Comparison of ENCODE assay signal across 8 cellular contexts in genomic region chrX:143664302-143664701, GRCh38. TPM values are rescaled to one million over a fixed set of nuclear protein-coding genes. Genes with fewer than 3 reads are reported as not detected.
A peak's percentile ranks its signal among the peaks of the same experiment; 100 is the strongest.
DNase-seq lines count a peak whose midpoint lies in the region; ATAC-seq, FAIRE-seq and TF ChIP-seq lines count a peak whose summit lies in the region.

No MANE protein-coding gene starts in this region.

- H3K27ac Mint-ChIP-seq in activated CD4-positive, alpha-beta T cell treated with anti-CD3 and anti-CD28 coated beads, Interleukin-2, amount 10 ng/mL, durations not matched to agents 7 days and 5 days = no peak overlapping the region

- H3K36me3 Mint-ChIP-seq in activated CD4-positive, alpha-beta T cell treated with anti-CD3 and anti-CD28 coated beads, Interleukin-2, amount 10 ng/mL, durations not matched to agents 7 days and 5 days (ENCODE audit: low read depth) = no peaks in the 10 kb centered on the region

- TF ChIP-seq CTCF in 22Rv1 (IDR thresholded peaks at IDR 0.05) (peak; percentile 65), fibroblast of villous mesenchyme (IDR thresholded peaks at IDR 0.05; ENCODE audit: insufficient read depth, low read depth, low read length) (peak; percentile 46)

- H3K9me3 Mint-ChIP-seq in activated CD4-positive, alpha-beta T cell treated with anti-CD3 and anti-CD28 coated beads, Interleukin-2, amount 10 ng/mL, durations not matched to agents 7 days and 5 days = no peaks in the 10 kb centered on the region

- no peaks in the 10 kb centered on the region for H3K4me1 Mint-ChIP-seq in activated CD4-positive, alpha-beta T cell treated with anti-CD3 and anti-CD28 coated beads, Interleukin-2, amount 10 ng/mL, durations not matched to agents 7 days and 5 days

- H3K27me3 Mint-ChIP-seq in activated CD4-positive, alpha-beta T cell treated with anti-CD3 and anti-CD28 coated beads, Interleukin-2, amount 10 ng/mL, durations not matched to agents 7 days and 5 days = no peaks in the 10 kb centered on the region

- POLR2A ChIA-PET in activated CD4-positive, alpha-beta T cell treated with anti-CD3 and anti-CD28 coated beads, Interleukin-2, amount 10 ng/mL, durations not matched to agents 7 days and 5 days (lab: Charles Lee) = no interaction called here

- no peak overlapping the region for H3K4me3 ChIP-seq in fibroblast of villous mesenchyme (ENCODE audit: low read depth, low read length)

- CTCF ChIA-PET in activated CD4-positive, alpha-beta T cell treated with anti-CD3 and anti-CD28 coated beads, Interleukin-2, amount 10 ng/mL, durations not matched to agents 7 days and 5 days (lab: Charles Lee) = no interaction called here

- H3K4me3 Mint-ChIP-seq in activated CD4-positive, alpha-beta T cell treated with anti-CD3 and anti-CD28 coated beads, Interleukin-2, amount 10 ng/mL, durations not matched to agents 7 days and 5 days = no peak overlapping the region

- no peak overlapping the region for H3K27ac ChIP-seq in 22Rv1

- ATAC-seq in GM19328 (IDR thresholded peaks at IDR 0.05; ENCODE audit: unreplicated experiment) = no peak

- FAIRE-seq in GM12892 (lab: Jason Lieb, UNC) = peak; percentile 50

- no peak for TF ChIP-seq POLR2A in GM12892 (IDR thresholded peaks at IDR 0.05; ENCODE audit: low read depth, low read length)

- DNase-seq in GM12892 (ENCODE audit: insufficient read length) = no peak
- peak; percentile 51 for DNase-seq in OCI-M1 (lab: John Stamatoyannopoulos, UW)
- peak; percentile 5 for DNase-seq in fibroblast of villous mesenchyme (ENCODE audit: low read depth)
- DNase-seq in activated CD4-positive, alpha-beta T cell treated with anti-CD3 and anti-CD28 coated beads, Interleukin-2, amount 10 ng/mL, durations not matched to agents 7 days and 5 days = no peak
- DNase-seq in NCI-H510A (lab: John Stamatoyannopoulos, UW) = no peak
- no peak for DNase-seq in retina

RNA-seq across cellular contexts. Expression of gene SLITRK4, which starts 28.4 kb away (rescaled TPM):
- not detected for polyA plus RNA-seq in GM12892 (2012; ENCODE audit: missing spikeins)
- 3.0 and 6.1 TPM in 2 replicates for total RNA-seq in fibroblast of villous mesenchyme
- total RNA-seq in activated CD4-positive, alpha-beta T cell treated with anti-CD3 and anti-CD28 coated beads, Interleukin-2, amount 10 ng/mL, durations not matched to agents 7 days and 5 days = not detected

RNA-seq across cellular contexts. Expression of gene SPANXN2, which starts 56.2 kb away (rescaled TPM):
- not detected for polyA plus RNA-seq in GM12892 (2012; ENCODE audit: missing spikeins)
- total RNA-seq in fibroblast of villous mesenchyme = not detected in 2 replicates
- not detected for total RNA-seq in activated CD4-positive, alpha-beta T cell treated with anti-CD3 and anti-CD28 coated beads, Interleukin-2, amount 10 ng/mL, durations not matched to agents 7 days and 5 days

Comparison
In these comparisons a context has a peak if more than half of its experiments do, and no peak if none do; other contexts are left out.
1. DNase-seq: peak in OCI-M1 (single experiment) and fibroblast of villous mesenchyme (single experiment); none in GM12892 (single experiment), activated CD4-positive, alpha-beta T cell treated with anti-CD3 and anti-CD28 coated beads, Interleukin-2, amount 10 ng/mL, durations not matched to agents 7 days and 5 days (single experiment), NCI-H510A (single experiment) and retina (single experiment).